In the genomic region with DNA sequence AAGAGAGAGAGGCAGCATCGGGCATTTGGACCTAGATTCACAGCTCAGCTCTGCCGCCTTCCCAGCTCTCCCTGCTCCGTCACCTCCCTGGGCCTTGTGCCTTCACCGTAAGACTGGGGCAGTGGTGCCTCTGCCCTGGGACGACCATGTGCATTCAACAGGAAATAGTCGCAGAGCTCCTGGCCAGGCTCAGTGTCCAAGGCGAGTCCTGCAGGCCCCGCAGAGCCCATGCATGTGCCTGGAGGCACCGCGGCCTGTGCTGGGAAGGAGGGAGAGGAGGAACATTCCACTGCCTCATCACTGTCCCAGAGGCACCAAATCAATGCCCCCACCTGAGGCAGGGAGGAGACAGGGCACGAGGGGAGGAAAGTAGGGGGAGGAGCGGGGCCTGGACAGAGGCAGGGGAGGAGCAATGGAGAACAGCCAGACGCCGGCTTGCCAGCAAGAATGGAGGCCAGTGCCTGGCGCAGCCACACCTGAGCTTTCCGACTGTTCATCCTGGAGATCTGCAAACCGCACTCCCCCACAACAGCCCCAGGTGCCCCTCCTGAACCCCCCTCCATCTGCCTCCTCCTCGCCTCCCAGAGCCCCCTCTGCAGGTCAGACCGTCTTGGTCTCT, we compare ENCODE assay signal across 23 cellular contexts.
"Had no signal": no experiment of that assay in that cellular context is flagged by ENCODE, and none has a peak within 500 bp of the region (broad histone marks: within the 10 kb centered on the region; RNA-seq: fewer than 3 reads in every experiment).

No MANE protein-coding gene starts in this region.

- ATAC-seq: effector memory CD8-positive, alpha-beta T cell; gastroesophageal sphincter; mucosa of descending colon; natural killer cell treated with Interleukin-12 subunit alpha and Interleukin-12 subunit beta and Interleukin-15 and Interleukin-18, amount 100 ng/mL, for 72 hours; pancreas; psoas muscle; stimulated activated naive B cell treated with anti-CD40 and anti-IgM and Interleukin-4, amounts not matched to agents 10 μg/mL and 1 μg/mL and 100 μg/mL, for 72 hours; T-cell had no signal

- DNase-seq: activated B cell treated with CpG ODN at 0.5 μM for 24 hours; activated CD4-positive, alpha-beta T cell treated with anti-CD3 and anti-CD28 coated beads, Interleukin-2, amount 50 U/mL, for 1 hour; activated effector memory CD4-positive, alpha-beta T cell treated with anti-CD3 and anti-CD28 coated beads, Interleukin-2, amount 50 U/mL, for 16 hours; activated naive CD4-positive, alpha-beta T cell treated with anti-CD3 and anti-CD28 coated beads, Interleukin-2, amount 10 ng/mL, durations not matched to agents 7 days and 5 days; amniotic stem cell; brain microvascular endothelial cell; cortex of kidney; effector memory CD8-positive, alpha-beta T cell; mucosa of descending colon; pancreas; stimulated activated CD4-positive, alpha-beta T cell treated with anti-CD3 and anti-CD28 coated beads, Interleukin-15, amount 100 ng/mL, for 24 hours; stimulated activated CD4-positive, alpha-beta T cell treated with anti-CD3 and anti-CD28 coated beads, Interleukin-2, amount 100 ng/mL, for 24 hours; stimulated activated naive B cell treated with anti-CD40 and anti-IgM and Interleukin-4, amounts not matched to agents 10 μg/mL and 1 μg/mL and 100 μg/mL, for 72 hours; stomach; T-cell; thyroid gland; upper lobe of left lung had no signal

- H3K27ac ChIP-seq: brain microvascular endothelial cell, gastroesophageal sphincter, hepatocyte, neutrophil, pancreas, psoas muscle, stomach, thyroid gland, upper lobe of left lung had no signal

- H3K27me3 ChIP-seq: brain microvascular endothelial cell, hepatocyte, neutrophil, pancreas, thyroid gland, upper lobe of left lung had no signal

- H3K36me3 ChIP-seq: brain microvascular endothelial cell, gastroesophageal sphincter, neutrophil, pancreas, stomach, thyroid gland, upper lobe of left lung had no signal

- H3K9me3 ChIP-seq: gastroesophageal sphincter, mucosa of descending colon, neutrophil, pancreas, psoas muscle, stomach, thyroid gland, upper lobe of left lung had no signal

- H3K4me3 ChIP-seq: gastroesophageal sphincter, hepatocyte, mucosa of descending colon, pancreas, psoas muscle, smooth muscle cell, stomach, thyroid gland, upper lobe of left lung had no signal

- H3K4me1 ChIP-seq: pancreas, psoas muscle, upper lobe of left lung had no signal
